10 cellular contexts compared by ENCODE assay signal in genomic region chr2:222052934-222053367, GRCh38.
DNase-seq lines count a peak whose midpoint lies in the region; ATAC-seq lines count a peak whose summit lies in the region.
"Had no signal": no experiment of that assay in that cellular context is flagged by ENCODE, and none has a peak within 500 bp of the region (broad histone marks: within the 10 kb centered on the region; RNA-seq: fewer than 3 reads in every experiment).

No MANE protein-coding gene starts in this region.

- DNase-seq in OCI-M1 (lab: John Stamatoyannopoulos, UW) (peak; percentile 11), mesendoderm (peak; percentile 93), NCI-H2029 (lab: John Stamatoyannopoulos, UW) (no peak), NCI-H446 treated with DMSO at 0.1 percent for 48 hours (lab: John Stamatoyannopoulos, UW) (no peak)
- DNase-seq: activated B cell treated with CpG ODN at 0.5 μM for 24 hours, cortex of kidney, KG1 had no signal

- H3K79me1 ChIP-seq in mesendoderm (ENCODE audit: low read length) = no peaks in the 10 kb centered on the region

- H3K4me2 ChIP-seq in mesendoderm (ENCODE audit: low read length) = no peak overlapping the region

- H3K79me2 ChIP-seq in mesendoderm (ENCODE audit: control insufficient read depth, insufficient read depth, low read length) = no peaks in the 10 kb centered on the region

- ATAC-seq in GM18867 (IDR thresholded peaks at IDR 0.05; ENCODE audit: unreplicated experiment) (peak; percentile 78), HG02610 (IDR thresholded peaks at IDR 0.05; ENCODE audit: unreplicated experiment) (peak; percentile 45), HG02840 (IDR thresholded peaks at IDR 0.05; ENCODE audit: low FRiP score, unreplicated experiment) (no peak)

- H3K4me1 ChIP-seq in mesendoderm (ENCODE audit: control insufficient read depth, low read depth, low read length) = peaks cover 2% of the 10 kb centered on the region

- no peak overlapping the region for H3K4me3 ChIP-seq in mesendoderm (ENCODE audit: low read length)

- peaks cover 2% of the 10 kb centered on the region for H3K27me3 ChIP-seq in mesendoderm (ENCODE audit: insufficient read depth, low read length, poor library complexity)

- H2BK120ac ChIP-seq in mesendoderm (ENCODE audit: low read depth, low read length) = no peak overlapping the region

- H2BK15ac ChIP-seq in mesendoderm (replicated peaks; ENCODE audit: low read depth) = no peak overlapping the region

- H3K23ac ChIP-seq in mesendoderm (ENCODE audit: low read length) = no peak overlapping the region

- no CpG with 5 or more reads among the region's 9 CpGs for WGBS in mesendoderm (ENCODE audit: extremely low coverage, insufficient coverage, low lambda C conversion rate)

- no peak overlapping the region for H2BK5ac ChIP-seq in mesendoderm (ENCODE audit: low read length)

- peak overlapping the region; percentile 65 for H3K18ac ChIP-seq in mesendoderm (ENCODE audit: low read length)

- no peak overlapping the region for H4K5ac ChIP-seq in mesendoderm (ENCODE audit: low read length)

- H4K8ac ChIP-seq in mesendoderm (ENCODE audit: low read depth, low read length) = no peak overlapping the region

- peak overlapping the region; percentile 51 for H3K56ac ChIP-seq in mesendoderm (ENCODE audit: low read length)

- no peaks in the 10 kb centered on the region for H3K36me3 ChIP-seq in mesendoderm (ENCODE audit: control insufficient read depth, insufficient read depth, low read length)

- no peak overlapping the region for H3K27ac ChIP-seq in mesendoderm (ENCODE audit: low read depth, low read length)

- no peak overlapping the region for H2AK5ac ChIP-seq in mesendoderm (ENCODE audit: low read length)

- H3K4ac ChIP-seq in mesendoderm (ENCODE audit: low read depth, low read length) = no peak overlapping the region

- H3K9ac ChIP-seq in mesendoderm (ENCODE audit: low read length) = no peak overlapping the region

Comparison
In these comparisons a context has a peak if more than half of its experiments do, and no peak if none do; other contexts are left out.
1. DNase-seq: peak in OCI-M1 (single experiment) and mesendoderm (single experiment); none in NCI-H2029 (single experiment) and NCI-H446 treated with DMSO at 0.1 percent for 48 hours (single experiment).